In genomic region chr2:41381701-41382100, GRCh38 we compare ENCODE assay signal across 22 cellular contexts.
A peak's percentile ranks its signal among the peaks of the same experiment; 100 is the strongest.
DNase-seq lines count a peak whose midpoint lies in the region; ATAC-seq and TF ChIP-seq lines count a peak whose summit lies in the region.
"Had no signal": no experiment of that assay in that cellular context is flagged by ENCODE, and none has a peak within 500 bp of the region (broad histone marks: within the 10 kb centered on the region; RNA-seq: fewer than 3 reads in every experiment).

No MANE protein-coding gene starts in this region.

- TF ChIP-seq POLR2A in thyroid gland (IDR thresholded peaks at IDR 0.05) (no peak), breast epithelium (IDR thresholded peaks at IDR 0.05) (no peak)

- DNase-seq in NCI-H510A treated with DMSO at 0.1 percent for 48 hours (lab: John Stamatoyannopoulos, UW) (peak; percentile 14), NCI-H510A (lab: John Stamatoyannopoulos, UW) (no peak), left lung (peak in 1 of 2 donors; percentile 37), thyroid gland (peak; percentile 34 to 39), NCI-H82 (lab: John Stamatoyannopoulos, UW) (no peak), breast epithelium (ENCODE audit: low spot score in 2 of 2) (no peak)
- DNase-seq: 8988T; ACHN; AML-193; BE2C; CD4-positive, alpha-beta T cell; CD8-positive, alpha-beta memory T cell; DMS 273 treated with DMSO at 0.1 percent for 48 hours; DMS79; EL; GDM1; GM23248; H7; HCEC 1CT had no signal

- H3K4me3 ChIP-seq in left lung: no peak overlapping the region
- no peak overlapping the region for H3K4me3 ChIP-seq in thyroid gland (replicated peaks in 1 of 3)
- H3K4me3 ChIP-seq in breast epithelium: no peak overlapping the region
- H3K4me3 ChIP-seq: A549; BLaER1 treated with 17β-estradiol and CSF1 and Interleukin-3, amounts not matched to agents 10 nM and 100 nM; GM12878; GM23248 had no signal

- H3K27ac ChIP-seq in left lung: no peak overlapping the region
- H3K27ac ChIP-seq in thyroid gland: no peak overlapping the region
- H3K27ac ChIP-seq in breast epithelium: no peak overlapping the region
- H3K27ac ChIP-seq: A549; BLaER1 treated with 17β-estradiol and CSF1 and Interleukin-3, amounts not matched to agents 10 nM and 100 nM; GM23248 had no signal

- peak; percentile 92 for ATAC-seq in left lung
- ATAC-seq: A549, GM12878 had no signal

- TF ChIP-seq CTCF in left lung (IDR thresholded peaks at IDR 0.05) (no peak), thyroid gland (IDR thresholded peaks at IDR 0.05) (no peak), breast epithelium (IDR thresholded peaks at IDR 0.05) (no peak)

- no peaks in the 10 kb centered on the region for H3K27me3 ChIP-seq in left lung
- no peaks in the 10 kb centered on the region for H3K27me3 ChIP-seq in thyroid gland
- no peaks in the 10 kb centered on the region for H3K27me3 ChIP-seq in breast epithelium
- H3K27me3 ChIP-seq: BE2C; BLaER1 treated with 17β-estradiol and CSF1 and Interleukin-3, amounts not matched to agents 10 nM and 100 nM had no signal

- WGBS in thyroid gland, 2 donors: 43 to 51% methylated on average over 3 of the region's 3 CpGs

- intact Hi-C loops in left lung (cut with DNase I): no loop called here
- intact Hi-C loops in thyroid gland (cut with DNase I): no loop called here
- intact Hi-C loops in breast epithelium (cut with DNase I; ENCODE audit: low total_unique reads): no loop called here

- H3K4me1 ChIP-seq in left lung: no peaks in the 10 kb centered on the region
- H3K4me1 ChIP-seq in thyroid gland: peaks cover 6 to 31% of the 10 kb centered on the region in 2 donors
- no peaks in the 10 kb centered on the region for H3K4me1 ChIP-seq in breast epithelium
- H3K4me1 ChIP-seq: A549; BE2C; BLaER1 treated with 17β-estradiol and CSF1 and Interleukin-3, amounts not matched to agents 10 nM and 100 nM had no signal

- H3K36me3 ChIP-seq in left lung (no peaks in the 10 kb centered on the region), thyroid gland (no peaks in the 10 kb centered on the region), breast epithelium (no peaks in the 10 kb centered on the region)
- H3K36me3 ChIP-seq: BE2C; BLaER1 treated with 17β-estradiol and CSF1 and Interleukin-3, amounts not matched to agents 10 nM and 100 nM had no signal

- H3K9me3 ChIP-seq in left lung: no peaks in the 10 kb centered on the region
- H3K9me3 ChIP-seq in thyroid gland: no peaks in the 10 kb centered on the region
- H3K9me3 ChIP-seq in breast epithelium: no peaks in the 10 kb centered on the region
- H3K9me3 ChIP-seq: A549; BE2C; BLaER1 treated with 17β-estradiol and CSF1 and Interleukin-3, amounts not matched to agents 10 nM and 100 nM had no signal

Comparison
In these comparisons a context has a peak if more than half of its experiments do, and no peak if none do; other contexts are left out.
1. DNase-seq: peak in NCI-H510A treated with DMSO at 0.1 percent for 48 hours (single experiment) and thyroid gland (2 of 2); none in NCI-H510A (single experiment), NCI-H82 (single experiment) and breast epithelium (0 of 2).